Comparison of ENCODE assay signal across 1 cellular context in genomic region chr9:12720551-12720950, GRCh38.
TF ChIP-seq lines count a peak whose summit lies in the region.

No MANE protein-coding gene starts in this region.

TF ChIP-seq in GM23338, 12 proteins besides CTCF, POLR2A, EP300 and RAD21 (continued from another document):
- TF ChIP-seq, protein P1, sequence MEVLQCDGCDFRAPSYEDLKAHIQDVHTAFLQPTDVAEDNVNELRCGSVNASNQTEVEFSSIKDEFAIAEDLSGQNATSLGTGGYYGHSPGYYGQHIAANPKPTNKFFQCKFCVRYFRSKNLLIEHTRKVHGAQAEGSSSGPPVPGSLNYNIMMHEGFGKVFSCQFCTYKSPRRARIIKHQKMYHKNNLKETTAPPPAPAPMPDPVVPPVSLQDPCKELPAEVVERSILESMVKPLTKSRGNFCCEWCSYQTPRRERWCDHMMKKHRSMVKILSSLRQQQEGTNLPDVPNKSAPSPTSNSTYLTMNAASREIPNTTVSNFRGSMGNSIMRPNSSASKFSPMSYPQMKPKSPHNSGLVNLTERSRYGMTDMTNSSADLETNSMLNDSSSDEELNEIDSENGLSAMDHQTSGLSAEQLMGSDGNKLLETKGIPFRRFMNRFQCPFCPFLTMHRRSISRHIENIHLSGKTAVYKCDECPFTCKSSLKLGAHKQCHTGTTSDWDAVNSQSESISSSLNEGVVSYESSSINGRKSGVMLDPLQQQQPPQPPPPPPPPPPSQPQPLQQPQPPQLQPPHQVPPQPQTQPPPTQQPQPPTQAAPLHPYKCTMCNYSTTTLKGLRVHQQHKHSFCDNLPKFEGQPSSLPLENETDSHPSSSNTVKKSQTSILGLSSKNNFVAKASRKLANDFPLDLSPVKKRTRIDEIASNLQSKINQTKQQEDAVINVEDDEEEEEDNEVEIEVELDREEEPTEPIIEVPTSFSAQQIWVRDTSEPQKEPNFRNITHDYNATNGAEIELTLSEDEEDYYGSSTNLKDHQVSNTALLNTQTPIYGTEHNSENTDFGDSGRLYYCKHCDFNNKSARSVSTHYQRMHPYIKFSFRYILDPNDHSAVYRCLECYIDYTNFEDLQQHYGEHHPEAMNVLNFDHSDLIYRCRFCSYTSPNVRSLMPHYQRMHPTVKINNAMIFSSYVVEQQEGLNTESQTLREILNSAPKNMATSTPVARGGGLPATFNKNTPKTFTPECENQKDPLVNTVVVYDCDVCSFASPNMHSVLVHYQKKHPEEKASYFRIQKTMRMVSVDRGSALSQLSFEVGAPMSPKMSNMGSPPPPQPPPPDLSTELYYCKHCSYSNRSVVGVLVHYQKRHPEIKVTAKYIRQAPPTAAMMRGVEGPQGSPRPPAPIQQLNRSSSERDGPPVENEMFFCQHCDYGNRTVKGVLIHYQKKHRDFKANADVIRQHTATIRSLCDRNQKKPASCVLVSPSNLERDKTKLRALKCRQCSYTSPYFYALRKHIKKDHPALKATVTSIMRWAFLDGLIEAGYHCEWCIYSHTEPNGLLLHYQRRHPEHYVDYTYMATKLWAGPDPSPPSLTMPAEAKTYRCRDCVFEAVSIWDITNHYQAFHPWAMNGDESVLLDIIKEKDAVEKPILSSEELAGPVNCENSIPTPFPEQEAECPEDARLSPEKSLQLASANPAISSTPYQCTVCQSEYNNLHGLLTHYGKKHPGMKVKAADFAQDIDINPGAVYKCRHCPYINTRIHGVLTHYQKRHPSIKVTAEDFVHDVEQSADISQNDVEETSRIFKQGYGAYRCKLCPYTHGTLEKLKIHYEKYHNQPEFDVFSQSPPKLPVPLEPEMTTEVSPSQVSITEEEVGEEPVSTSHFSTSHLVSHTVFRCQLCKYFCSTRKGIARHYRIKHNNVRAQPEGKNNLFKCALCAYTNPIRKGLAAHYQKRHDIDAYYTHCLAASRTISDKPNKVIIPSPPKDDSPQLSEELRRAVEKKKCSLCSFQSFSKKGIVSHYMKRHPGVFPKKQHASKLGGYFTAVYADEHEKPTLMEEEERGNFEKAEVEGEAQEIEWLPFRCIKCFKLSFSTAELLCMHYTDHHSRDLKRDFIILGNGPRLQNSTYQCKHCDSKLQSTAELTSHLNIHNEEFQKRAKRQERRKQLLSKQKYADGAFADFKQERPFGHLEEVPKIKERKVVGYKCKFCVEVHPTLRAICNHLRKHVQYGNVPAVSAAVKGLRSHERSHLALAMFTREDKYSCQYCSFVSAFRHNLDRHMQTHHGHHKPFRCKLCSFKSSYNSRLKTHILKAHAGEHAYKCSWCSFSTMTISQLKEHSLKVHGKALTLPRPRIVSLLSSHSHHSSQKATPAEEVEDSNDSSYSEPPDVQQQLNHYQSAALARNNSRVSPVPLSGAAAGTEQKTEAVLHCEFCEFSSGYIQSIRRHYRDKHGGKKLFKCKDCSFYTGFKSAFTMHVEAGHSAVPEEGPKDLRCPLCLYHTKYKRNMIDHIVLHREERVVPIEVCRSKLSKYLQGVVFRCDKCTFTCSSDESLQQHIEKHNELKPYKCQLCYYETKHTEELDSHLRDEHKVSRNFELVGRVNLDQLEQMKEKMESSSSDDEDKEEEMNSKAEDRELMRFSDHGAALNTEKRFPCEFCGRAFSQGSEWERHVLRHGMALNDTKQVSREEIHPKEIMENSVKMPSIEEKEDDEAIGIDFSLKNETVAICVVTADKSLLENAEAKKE (CRISPR knock-in tag; IDR thresholded peaks at IDR 0.05) = no peak
- TF ChIP-seq ETS1 (IDR thresholded peaks at IDR 0.05) = no peak
- no peak for TF ChIP-seq ZNF331 (CRISPR knock-in tag; IDR thresholded peaks at IDR 0.05; ENCODE audit: low read depth)
- TF ChIP-seq EZH2 (IDR thresholded peaks at IDR 0.05; ENCODE audit: low read depth, unreplicated experiment) = no peak
TF ChIP-seq in GM23338: peak in this region for 0.
